ENCODE assay signal across 30 cellular contexts in the genomic region with DNA sequence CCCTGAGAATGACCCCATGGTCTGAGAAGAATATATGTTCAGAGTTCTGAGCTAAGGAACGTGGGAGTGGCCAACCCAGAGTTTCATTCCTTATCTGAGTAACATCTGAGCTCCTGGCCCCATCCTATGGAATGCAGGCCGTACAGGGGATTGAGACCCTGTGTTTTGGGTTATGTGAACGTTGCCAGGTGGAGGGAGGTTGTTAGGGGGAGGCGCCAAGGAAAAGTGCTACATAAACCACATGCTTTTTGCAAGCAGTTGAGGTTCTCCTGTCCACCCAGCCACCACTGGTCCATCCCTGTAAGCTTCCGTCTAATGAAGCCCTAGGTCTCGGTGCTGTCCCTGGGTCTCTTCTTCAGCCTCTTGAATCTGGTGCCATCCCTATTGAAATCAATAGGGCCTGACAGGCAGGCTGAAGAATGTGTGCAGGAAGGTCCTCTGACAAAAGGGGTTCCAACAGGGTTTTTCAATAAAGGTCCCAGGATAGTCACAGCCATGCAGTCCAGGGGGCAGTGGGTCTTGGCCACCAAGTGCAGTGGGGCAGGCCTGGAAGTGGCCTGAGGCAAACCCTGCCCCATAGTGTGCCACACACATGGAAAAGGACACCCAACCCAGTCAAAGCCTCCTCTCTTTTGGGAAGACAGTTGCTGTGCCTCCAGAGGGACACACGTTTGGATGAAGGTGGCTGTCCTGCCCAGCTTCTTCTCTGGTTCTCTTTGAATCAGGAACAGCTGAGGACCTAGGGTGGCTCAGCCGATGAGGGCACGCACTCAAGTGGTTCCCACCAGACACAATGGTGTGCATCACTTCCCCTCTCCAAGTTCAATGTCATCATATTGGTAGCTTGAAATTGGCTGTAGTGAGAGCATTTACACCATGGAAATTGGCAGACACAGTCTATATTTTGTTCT. TPM values are rescaled to one million over a fixed set of nuclear protein-coding genes. Genes with fewer than 3 reads are reported as not detected.
DNase-seq lines count a peak whose midpoint lies in the region; ATAC-seq and TF ChIP-seq lines count a peak whose summit lies in the region.
"Had no signal": no experiment of that assay in that cellular context is flagged by ENCODE, and none has a peak within 500 bp of the region (broad histone marks: within the 10 kb centered on the region; RNA-seq: fewer than 3 reads in every experiment).

No MANE protein-coding gene starts in this region.

- H3K27me3 Mint-ChIP-seq in activated CD8-positive, alpha-beta memory T cell treated with anti-CD3 and anti-CD28 coated beads, Interleukin-2, amount 10 ng/mL, durations not matched to agents 7 days and 5 days: no peaks in the 10 kb centered on the region
- H3K27me3 Mint-ChIP-seq in T-helper 2 cell treated with Interferon-gamma antibody and Interleukin-4, amounts not matched to agents 5 μg/mL and 100 μg/mL, for 36 hours (ENCODE audit: low read depth): no peaks in the 10 kb centered on the region
- H3K27me3 Mint-ChIP-seq: activated naive CD4-positive, alpha-beta T cell treated with anti-CD3 and anti-CD28 coated beads, Interleukin-2, amount 50 U/mL, for 24 hours had no signal

- no peak overlapping the region for H3K4me3 ChIP-seq in HEK293 (ENCODE audit: low read depth, low read length)
- H3K4me3 ChIP-seq: dorsolateral prefrontal cortex, GM23248, neural progenitor cell, right lobe of liver, transverse colon had no signal

- H3K4me3 Mint-ChIP-seq in activated CD8-positive, alpha-beta memory T cell treated with anti-CD3 and anti-CD28 coated beads, Interleukin-2, amount 10 ng/mL, durations not matched to agents 7 days and 5 days: no peak overlapping the region
- no peak overlapping the region for H3K4me3 Mint-ChIP-seq in T-helper 2 cell treated with Interferon-gamma antibody and Interleukin-4, amounts not matched to agents 5 μg/mL and 100 μg/mL, for 36 hours
- H3K4me3 Mint-ChIP-seq: activated naive CD4-positive, alpha-beta T cell treated with anti-CD3 and anti-CD28 coated beads, Interleukin-2, amount 50 U/mL, for 24 hours; activated T-cell treated with anti-CD3 and anti-CD28 coated beads, Interleukin-2, amount 50 U/mL, for 72 hours; CD4-positive, CD25-positive, alpha-beta regulatory T cell; HFFc6; IgD-negative memory B cell; neural progenitor cell had no signal

- no peak overlapping the region for H3K27ac Mint-ChIP-seq in activated CD8-positive, alpha-beta memory T cell treated with anti-CD3 and anti-CD28 coated beads, Interleukin-2, amount 10 ng/mL, durations not matched to agents 7 days and 5 days
- H3K27ac Mint-ChIP-seq in T-helper 2 cell treated with Interferon-gamma antibody and Interleukin-4, amounts not matched to agents 5 μg/mL and 100 μg/mL, for 36 hours: no peak overlapping the region
- H3K27ac Mint-ChIP-seq: activated naive CD4-positive, alpha-beta T cell treated with anti-CD3 and anti-CD28 coated beads, Interleukin-2, amount 50 U/mL, for 24 hours; activated T-cell treated with anti-CD3 and anti-CD28 coated beads, Interleukin-2, amount 50 U/mL, for 72 hours; CD4-positive, CD25-positive, alpha-beta regulatory T cell; HFFc6; IgD-negative memory B cell; neural progenitor cell had no signal

- CTCF ChIA-PET in activated CD8-positive, alpha-beta memory T cell treated with anti-CD3 and anti-CD28 coated beads, Interleukin-2, amount 10 ng/mL, durations not matched to agents 7 days and 5 days (lab: Charles Lee): no interaction called here
- CTCF ChIA-PET in HEK293 (lab: Yijun Ruan, JAX): interaction anchor here (0.6 to 0.8 kb wide), 3 partner anchors 51 to 155 kb away, joined by 3 to 4 read pairs (median 3); no protein-coding TSS in a partner anchor

- H3K9me3 Mint-ChIP-seq in activated CD8-positive, alpha-beta memory T cell treated with anti-CD3 and anti-CD28 coated beads, Interleukin-2, amount 10 ng/mL, durations not matched to agents 7 days and 5 days (ENCODE audit: low read depth): no peaks in the 10 kb centered on the region
- no peaks in the 10 kb centered on the region for H3K9me3 Mint-ChIP-seq in T-helper 2 cell treated with Interferon-gamma antibody and Interleukin-4, amounts not matched to agents 5 μg/mL and 100 μg/mL, for 36 hours
- H3K9me3 Mint-ChIP-seq: activated naive CD4-positive, alpha-beta T cell treated with anti-CD3 and anti-CD28 coated beads, Interleukin-2, amount 50 U/mL, for 24 hours; activated T-cell treated with anti-CD3 and anti-CD28 coated beads, Interleukin-2, amount 50 U/mL, for 72 hours; CD4-positive, CD25-positive, alpha-beta regulatory T cell; IgD-negative memory B cell had no signal

- no peaks in the 10 kb centered on the region for H3K4me1 ChIP-seq in HEK293 (ENCODE audit: control insufficient read depth, insufficient read depth, low read length)
- H3K4me1 ChIP-seq: neural progenitor cell, right lobe of liver had no signal

- DNase-seq in activated CD8-positive, alpha-beta memory T cell treated with anti-CD3 and anti-CD28 coated beads, Interleukin-2, amount 10 ng/mL, durations not matched to agents 7 days and 5 days: peak; percentile 34
- DNase-seq in activated CD8-positive, alpha-beta memory T cell treated with anti-CD3 and anti-CD28 coated beads, Interleukin-2, amount 50 U/mL, for 4 hours: no peak
- DNase-seq in mesenteric fat pad (ENCODE audit: low spot score): peak; percentile 24
- peak; percentile 3 for DNase-seq in stimulated activated CD8-positive, alpha-beta memory T cell treated with anti-CD3 and anti-CD28 coated beads, Interleukin-4, amount 100 ng/mL, for 48 hours
- no peak for DNase-seq in Kasumi-1 (lab: John Stamatoyannopoulos, UW)
- DNase-seq in T-helper 2 cell treated with Interferon-gamma antibody and Interleukin-4, amounts not matched to agents 5 μg/mL and 100 μg/mL, for 36 hours (ENCODE audit: low spot score): no peak
- DNase-seq: activated CD4-positive, alpha-beta T cell treated with anti-CD3 and anti-CD28 coated beads for 1 hour; activated T-cell treated with anti-CD3 and anti-CD28 coated beads, Interleukin-2, amount 50 U/mL, for 72 hours; amniotic stem cell; brain microvascular endothelial cell; CD4-positive, CD25-positive, alpha-beta regulatory T cell; GM23248; HFFc6; kidney glomerular epithelial cell; NCI-H1436 treated with DMSO at 0.1 percent for 48 hours; NCI-H226; SHP77 treated with DMSO at 0.1 percent for 48 hours; stimulated activated CD4-positive, alpha-beta T cell treated with anti-CD3 and anti-CD28 coated beads, Interleukin-4, amount 100 ng/mL, for 1 hour; transverse colon had no signal

- TF ChIP-seq CTCF in HEK293 (tag by site-specific recombination; IDR thresholded peaks at IDR 0.05): no peak

- POLR2A ChIA-PET in HEK293 (lab: Yijun Ruan, JAX): no interaction called here

- H3K36me3 Mint-ChIP-seq in activated CD8-positive, alpha-beta memory T cell treated with anti-CD3 and anti-CD28 coated beads, Interleukin-2, amount 10 ng/mL, durations not matched to agents 7 days and 5 days: no peaks in the 10 kb centered on the region
- H3K36me3 Mint-ChIP-seq in T-helper 2 cell treated with Interferon-gamma antibody and Interleukin-4, amounts not matched to agents 5 μg/mL and 100 μg/mL, for 36 hours (ENCODE audit: low read depth): no peaks in the 10 kb centered on the region
- H3K36me3 Mint-ChIP-seq: activated naive CD4-positive, alpha-beta T cell treated with anti-CD3 and anti-CD28 coated beads, Interleukin-2, amount 50 U/mL, for 24 hours; CD4-positive, CD25-positive, alpha-beta regulatory T cell; IgD-negative memory B cell; neural progenitor cell had no signal

- no peaks in the 10 kb centered on the region for H3K9me3 ChIP-seq in HEK293 (ENCODE audit: control insufficient read depth, insufficient read depth, low read depth, low read length)
- H3K9me3 ChIP-seq: right lobe of liver, transverse colon had no signal

- no peaks in the 10 kb centered on the region for H3K4me1 Mint-ChIP-seq in activated CD8-positive, alpha-beta memory T cell treated with anti-CD3 and anti-CD28 coated beads, Interleukin-2, amount 10 ng/mL, durations not matched to agents 7 days and 5 days
- H3K4me1 Mint-ChIP-seq in T-helper 2 cell treated with Interferon-gamma antibody and Interleukin-4, amounts not matched to agents 5 μg/mL and 100 μg/mL, for 36 hours (ENCODE audit: low read depth): no peaks in the 10 kb centered on the region
- H3K4me1 Mint-ChIP-seq: activated naive CD4-positive, alpha-beta T cell treated with anti-CD3 and anti-CD28 coated beads, Interleukin-2, amount 50 U/mL, for 24 hours; CD4-positive, CD25-positive, alpha-beta regulatory T cell; IgD-negative memory B cell had no signal

- H3K36me3 ChIP-seq in HEK293 (ENCODE audit: control insufficient read depth in 2 of 2, insufficient read depth in 1 of 2, low read length in 2 of 2): no peaks in the 10 kb centered on the region
- H3K36me3 ChIP-seq: brain microvascular endothelial cell, neural progenitor cell, right lobe of liver, transverse colon had no signal

- H3K27ac ChIP-seq in HEK293 (ENCODE audit: extremely low read depth, low read depth, low read length): no peak overlapping the region
- H3K27ac ChIP-seq: brain microvascular endothelial cell, dorsolateral prefrontal cortex, GM23248, neural progenitor cell, right lobe of liver, transverse colon had no signal

- ATAC-seq in activated CD8-positive, alpha-beta memory T cell treated with anti-CD3 and anti-CD28 coated beads, Interleukin-2, amount 10 ng/mL, durations not matched to agents 7 days and 5 days: no peak
- no peak for ATAC-seq in GM21423 (IDR thresholded peaks at IDR 0.05; ENCODE audit: unreplicated experiment)
- ATAC-seq: activated T-cell treated with anti-CD3 and anti-CD28 coated beads, Interleukin-2, amount 50 U/mL, for 72 hours; Panc1; right lobe of liver had no signal

TF ChIP-seq in HEK293, 187 proteins besides CTCF, POLR2A, EP300 and RAD21:
- TF ChIP-seq, protein P1, sequence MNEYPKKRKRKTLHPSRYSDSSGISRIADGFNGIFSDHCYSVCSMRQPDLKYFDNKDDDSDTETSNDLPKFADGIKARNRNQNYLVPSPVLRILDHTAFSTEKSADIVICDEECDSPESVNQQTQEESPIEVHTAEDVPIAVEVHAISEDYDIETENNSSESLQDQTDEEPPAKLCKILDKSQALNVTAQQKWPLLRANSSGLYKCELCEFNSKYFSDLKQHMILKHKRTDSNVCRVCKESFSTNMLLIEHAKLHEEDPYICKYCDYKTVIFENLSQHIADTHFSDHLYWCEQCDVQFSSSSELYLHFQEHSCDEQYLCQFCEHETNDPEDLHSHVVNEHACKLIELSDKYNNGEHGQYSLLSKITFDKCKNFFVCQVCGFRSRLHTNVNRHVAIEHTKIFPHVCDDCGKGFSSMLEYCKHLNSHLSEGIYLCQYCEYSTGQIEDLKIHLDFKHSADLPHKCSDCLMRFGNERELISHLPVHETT (tag by site-specific recombination; IDR thresholded peaks at IDR 0.05): no peak
- peak; percentile 62 for TF ChIP-seq ZNF112 (tag by site-specific recombination; IDR thresholded peaks at IDR 0.05)
- TF ChIP-seq ZNF394 (tag by site-specific recombination; IDR thresholded peaks at IDR 0.05; ENCODE audit: borderline replicate concordance): no peak
TF ChIP-seq in HEK293: peak in this region for 1.

RNA-seq across cellular contexts. Expression of a gene that starts 53.5 kb away (rescaled TPM):
- not detected for total RNA-seq in activated CD8-positive, alpha-beta memory T cell treated with anti-CD3 and anti-CD28 coated beads, Interleukin-2, amount 10 ng/mL, durations not matched to agents 7 days and 5 days
- 58.5 TPM for total RNA-seq in mesenteric fat pad
- total RNA-seq: A172; activated CD8-positive, alpha-beta memory T cell treated with anti-CD3 and anti-CD28 coated beads for 36 hours; activated T-cell treated with anti-CD3 and anti-CD28 coated beads, Interleukin-2, amount 50 U/mL, for 72 hours; CD4-positive, CD25-positive, alpha-beta regulatory T cell; T-helper 2 cell treated with Interferon-gamma antibody and Interleukin-4, amounts not matched to agents 100 ng/mL and 5 ng/mL, for 36 hours had no signal

Comparison
In these comparisons a context has a peak if more than half of its experiments do, and no peak if none do; other contexts are left out.
1. DNase-seq: peak in activated CD8-positive, alpha-beta memory T cell treated with anti-CD3 and anti-CD28 coated beads, Interleukin-2, amount 10 ng/mL, durations not matched to agents 7 days and 5 days (single experiment), mesenteric fat pad (single experiment) and stimulated activated CD8-positive, alpha-beta memory T cell treated with anti-CD3 and anti-CD28 coated beads, Interleukin-4, amount 100 ng/mL, for 48 hours (single experiment); none in activated CD8-positive, alpha-beta memory T cell treated with anti-CD3 and anti-CD28 coated beads, Interleukin-2, amount 50 U/mL, for 4 hours (single experiment), Kasumi-1 (0 of 2) and T-helper 2 cell treated with Interferon-gamma antibody and Interleukin-4, amounts not matched to agents 5 μg/mL and 100 μg/mL, for 36 hours (single experiment).
2. RNA of a gene that starts 53.5 kb away (total RNA-seq): 58.5 TPM in mesenteric fat pad (single experiment); not detected in activated CD8-positive, alpha-beta memory T cell treated with anti-CD3 and anti-CD28 coated beads, Interleukin-2, amount 10 ng/mL, durations not matched to agents 7 days and 5 days; every median in the first group is over 10 times any median in the second.